ENCODE assay signal across 8 cellular contexts in the genomic region with DNA sequence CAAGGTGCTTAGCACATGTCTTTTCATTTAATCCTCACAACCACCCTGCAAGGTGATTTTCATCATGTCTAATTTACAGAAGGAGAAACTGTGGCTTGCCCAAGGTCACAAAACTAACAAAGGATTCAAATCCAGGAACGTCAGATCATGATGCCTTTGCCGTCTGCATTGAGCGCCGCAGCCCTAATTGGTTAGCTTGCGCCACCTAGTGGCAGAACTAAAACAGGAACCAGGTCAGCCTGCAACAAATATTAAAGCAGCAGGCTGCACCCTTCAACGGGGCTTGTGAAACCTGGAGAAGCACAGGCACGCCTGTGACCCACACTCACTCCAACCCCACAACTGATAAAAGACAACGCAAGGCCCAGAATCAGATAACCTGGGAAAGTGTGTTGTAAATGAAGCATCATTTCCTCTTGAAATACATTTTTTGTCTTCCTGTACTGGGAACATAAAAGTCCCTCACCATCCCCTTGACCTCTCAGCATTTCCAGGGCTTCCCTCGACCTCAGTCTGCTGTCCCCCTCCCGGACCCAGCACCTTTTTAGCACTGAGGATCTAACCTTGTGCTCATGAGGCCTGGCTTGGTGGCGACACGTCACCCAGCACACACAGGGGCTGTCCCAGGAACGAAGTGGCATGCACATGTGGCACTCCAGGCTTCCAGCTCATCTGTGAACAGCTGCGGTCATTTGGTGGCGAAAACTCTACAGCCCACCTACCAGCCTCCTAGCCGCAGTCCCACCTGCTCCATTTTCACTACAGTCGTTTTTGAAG. TPM values are rescaled to one million over a fixed set of nuclear protein-coding genes. Genes with fewer than 3 reads are reported as not detected.
DNase-seq lines count a peak whose midpoint lies in the region; TF ChIP-seq lines count a peak whose summit lies in the region.

No MANE protein-coding gene starts in this region.

- no peak overlapping the region for H3K27ac ChIP-seq in MM.1S (ENCODE audit: low read length)
- H3K27ac ChIP-seq in SJCRH30 = no peak overlapping the region

- H3K9me2 ChIP-seq in MM.1S (replicated peaks; ENCODE audit: insufficient read depth, low read length) = no peaks in the 10 kb centered on the region

- DNase-seq in GM06990 (ENCODE audit: extremely low read depth, insufficient read length) (no peak), HAP-1 (ENCODE audit: low spot score in 2 of 2) (peak; percentile 71 to 86), MM.1S (peak; percentile 80), SJCRH30 (peak; percentile 69 to 90), glomerular endothelial cell (ENCODE audit: extremely low read depth, low read depth, low spot score) (peak; percentile 57), pons (ENCODE audit: low spot score) (peak; percentile 85), type B pancreatic cell (ENCODE audit: extremely low spot score, unreplicated experiment) (peak; percentile 83)
- peak; percentile 30 to 65 (median 46) for DNase-seq in activated naive CD4-positive, alpha-beta T cell (lab: John Stamatoyannopoulos, UW)

- H3F3A ChIP-seq in MM.1S (ENCODE audit: insufficient read depth, low read length) = no peaks in the 10 kb centered on the region

- H3K36me3 Mint-ChIP-seq in type B pancreatic cell = no peaks in the 10 kb centered on the region

- in situ Hi-C loops in HAP-1 (cut with MboI; ENCODE audit: low sequenced_read_pairs) = loop anchor here (10.0 kb wide), 1 partner anchor 193 kb away; no protein-coding TSS in a partner anchor

- no peak overlapping the region for H3K9ac ChIP-seq in MM.1S (ENCODE audit: low read length)

- H3K27me3 Mint-ChIP-seq in type B pancreatic cell = peaks cover 10% of the 10 kb centered on the region

- H3K36me3 ChIP-seq in GM06990 (ENCODE audit: control insufficient read depth, insufficient read depth, low read length) (no peaks in the 10 kb centered on the region), HAP-1 (replicated peaks) (no peaks in the 10 kb centered on the region), MM.1S (replicated peaks; ENCODE audit: insufficient read depth, low read length) (no peaks in the 10 kb centered on the region), SJCRH30 (no peaks in the 10 kb centered on the region)

- no peaks in the 10 kb centered on the region for H3K9me3 Mint-ChIP-seq in type B pancreatic cell

- H3K4me3 Mint-ChIP-seq in type B pancreatic cell = no peak overlapping the region

- H4K20me1 ChIP-seq in MM.1S (ENCODE audit: insufficient read depth, low read length) = no peaks in the 10 kb centered on the region

- peak overlapping the region; percentile 15; the same call in 1 of the 2 replicates for H3K4me2 ChIP-seq in MM.1S (ENCODE audit: low read depth, low read length)

- H3K27me3 ChIP-seq in GM06990 (replicated peaks; ENCODE audit: control insufficient read depth, insufficient read depth, low read length) (no peaks in the 10 kb centered on the region), HAP-1 (ENCODE audit: low read depth) (0 out of 2 replicates have a peak, but pooled peaks cover 2% of the 10 kb centered on the region), MM.1S (replicated peaks; ENCODE audit: insufficient read depth, low read length) (no peaks in the 10 kb centered on the region), SJCRH30 (no peaks in the 10 kb centered on the region)

- peak; percentile 91 for TF ChIP-seq CTCF in GM06990 (IDR thresholded peaks at IDR 0.05; ENCODE audit: insufficient read depth, low read length, poor library complexity, severe bottlenecking)
- peak; percentile 96 for TF ChIP-seq CTCF in MM.1S (IDR thresholded peaks at IDR 0.05; ENCODE audit: low read length)
- peak; percentile 97 for TF ChIP-seq CTCF in type B pancreatic cell (conservative IDR thresholded peaks at IDR 0.05)

- H3K4me3 ChIP-seq in GM06990 (replicated peaks; ENCODE audit: low read depth, low read length) (no peak overlapping the region), HAP-1 (no peak overlapping the region), MM.1S (ENCODE audit: low read length) (no peak overlapping the region), SJCRH30 (peak overlapping the region; percentile 11)

- H3K4me1 ChIP-seq in HAP-1 (no peaks in the 10 kb centered on the region), MM.1S (ENCODE audit: low read length) (no peaks in the 10 kb centered on the region), SJCRH30 (no peaks in the 10 kb centered on the region)

- H3K79me2 ChIP-seq in MM.1S (ENCODE audit: low read length) = no peaks in the 10 kb centered on the region

- H3K27ac Mint-ChIP-seq in type B pancreatic cell = peak overlapping the region; percentile 41

- H3K9me3 ChIP-seq in HAP-1 = no peaks in the 10 kb centered on the region
- no peaks in the 10 kb centered on the region for H3K9me3 ChIP-seq in MM.1S (replicated peaks; ENCODE audit: insufficient read depth, low read length)
- no peaks in the 10 kb centered on the region for H3K9me3 ChIP-seq in SJCRH30 (replicated peaks)

- H3K4me1 Mint-ChIP-seq in type B pancreatic cell (ENCODE audit: unreplicated experiment) = peaks cover 9% of the 10 kb centered on the region

- peak overlapping the region; percentile 61 for H2AFZ ChIP-seq in MM.1S (ENCODE audit: low read length)

RNA-seq across cellular contexts. Expression of a gene that starts 17.3 kb away (rescaled TPM):
- 22.4 and 24.1 TPM in 2 replicates for total RNA-seq in SJCRH30 (2014; rRNA removed; shearing (Covaris generic))
- 21.7 and 24.8 TPM in 2 replicates for total RNA-seq in glomerular endothelial cell
- total RNA-seq in type B pancreatic cell (ENCODE audit: low replicate concordance) = 30.0 and 30.2 TPM in 2 replicates

RNA-seq across cellular contexts. Expression of a gene that starts 17.5 kb away (rescaled TPM):
- 14.7 and 18.1 TPM in 2 replicates for total RNA-seq in SJCRH30 (2014; rRNA removed; shearing (Covaris generic))
- total RNA-seq in glomerular endothelial cell = 5.6 and 6.8 TPM in 2 replicates
- 15.1 and 16.0 TPM in 2 replicates for total RNA-seq in type B pancreatic cell (ENCODE audit: low replicate concordance)
